ENCODE assay signal across 32 cellular contexts in genomic region chr20:46046588-46047310, GRCh38. TPM values are rescaled to one million over a fixed set of nuclear protein-coding genes. Genes with fewer than 3 reads are reported as not detected.
"Had no signal": no experiment of that assay in that cellular context is flagged by ENCODE, and none has a peak within 500 bp of the region (broad histone marks: within the 10 kb centered on the region; RNA-seq: fewer than 3 reads in every experiment).

No MANE protein-coding gene starts in this region.

- H3K27ac ChIP-seq: ascending aorta, breast epithelium, cardiac muscle cell, colonic mucosa, epithelial cell of prostate, esophagus squamous epithelium, gastroesophageal sphincter, heart right ventricle, WERI-Rb-1 had no signal

- H3K4me3 ChIP-seq: ascending aorta, breast epithelium, cardiac muscle cell, colonic mucosa, esophagus squamous epithelium, gastroesophageal sphincter, heart right ventricle had no signal

- H3K27me3 ChIP-seq: ascending aorta, colonic mucosa had no signal

- DNase-seq: activated CD4-positive, alpha-beta memory T cell treated with anti-CD3 and anti-CD28 coated beads, Interleukin-2, amount 10 ng/mL, durations not matched to agents 7 days and 5 days; activated CD4-positive, alpha-beta T cell treated with anti-CD3 and anti-CD28 coated beads for 36 hours; activated CD4-positive, alpha-beta T cell treated with anti-CD3 and anti-CD28 coated beads, Interleukin-2, amount 10 ng/mL, durations not matched to agents 24 days and 14 days; activated CD4-positive, alpha-beta T cell treated with anti-CD3 and anti-CD28 coated beads, Interleukin-2, amount 50 U/mL, for 4 hours; activated CD4-positive, CD25-positive, alpha-beta regulatory T cell; activated CD4-positive, CD25-positive, alpha-beta regulatory T cell treated with anti-CD3 and anti-CD28 coated beads, Interleukin-2, amount 50 U/mL, for 72 hours; activated CD8-positive, alpha-beta memory T cell treated with anti-CD3 and anti-CD28 coated beads, Interleukin-2, amount 50 U/mL, for 48 hours; activated naive CD4-positive, alpha-beta T cell treated with anti-CD3 and anti-CD28 coated beads for 36 hours; activated naive CD8-positive, alpha-beta T cell treated with anti-CD3 and anti-CD28 coated beads, Interleukin-2, amount 10 ng/mL, durations not matched to agents 7 days and 5 days; activated T-cell treated with anti-CD3 and anti-CD28 coated beads for 4 hours; activated T-cell treated with anti-CD3 and anti-CD28 coated beads, Interleukin-2, amount 50 U/mL, for 24 hours; activated T-cell treated with anti-CD3 and anti-CD28 coated beads, Interleukin-2, amount 50 U/mL, for 72 hours; central memory CD4-positive, alpha-beta T cell; cerebellar nuclear complex; colonic mucosa; effector CD8-positive, alpha-beta T cell; esophagus squamous epithelium; foreskin melanocyte; heart right ventricle; T-helper 1 cell; T-helper 17 cell; T1000; WERI-Rb-1 had no signal

- H3K4me1 ChIP-seq: ascending aorta, breast epithelium, colonic mucosa, esophagus squamous epithelium, gastroesophageal sphincter, heart right ventricle had no signal

- FAIRE-seq: endometrium, endothelial cell of umbilical vein had no signal

- H3K36me3 ChIP-seq: ascending aorta, breast epithelium, cardiac muscle cell, colonic mucosa, esophagus squamous epithelium, gastroesophageal sphincter, heart right ventricle, WERI-Rb-1 had no signal

- H3K9me3 ChIP-seq: ascending aorta, breast epithelium, colonic mucosa, esophagus squamous epithelium, gastroesophageal sphincter, heart right ventricle had no signal

- ATAC-seq: activated CD4-positive, alpha-beta T cell treated with anti-CD3 and anti-CD28 coated beads for 36 hours; activated T-cell treated with anti-CD3 and anti-CD28 coated beads, Interleukin-2, amount 50 U/mL, for 72 hours; gastroesophageal sphincter; heart right ventricle; T-helper 17 cell had no signal

RNA-seq across cellular contexts. Expression of gene SLC12A5, which starts 17.7 kb away (rescaled TPM):
- total RNA-seq: activated CD4-positive, alpha-beta T cell treated with anti-CD3 and anti-CD28 coated beads, Interleukin-2, amount 10 ng/mL, durations not matched to agents 24 days and 14 days; activated naive CD4-positive, alpha-beta T cell treated with anti-CD3 and anti-CD28 coated beads for 36 hours; ascending aorta; esophagus squamous epithelium; gastroesophageal sphincter; T-helper 17 cell had no signal

RNA-seq across cellular contexts. Expression of gene MMP9, which starts 38.0 kb away (rescaled TPM):
- total RNA-seq: activated CD4-positive, alpha-beta T cell treated with anti-CD3 and anti-CD28 coated beads for 36 hours; activated naive CD4-positive, alpha-beta T cell treated with anti-CD3 and anti-CD28 coated beads for 36 hours; ascending aorta; cardiac muscle cell; endothelial cell of umbilical vein; fibroblast of lung; fibroblast of villous mesenchyme had no signal
- polyA plus RNA-seq: endothelial cell of umbilical vein, fibroblast of lung had no signal
